16 cellular contexts compared by ENCODE assay signal in genomic region chr3:113222412-113223086, GRCh38. TPM values are rescaled to one million over a fixed set of nuclear protein-coding genes. Genes with fewer than 3 reads are reported as not detected.
A peak's percentile ranks its signal among the peaks of the same experiment; 100 is the strongest.
DNase-seq lines count a peak whose midpoint lies in the region; ATAC-seq and TF ChIP-seq lines count a peak whose summit lies in the region.
"Had no signal": no experiment of that assay in that cellular context is flagged by ENCODE, and none has a peak within 500 bp of the region (broad histone marks: within the 10 kb centered on the region; RNA-seq: fewer than 3 reads in every experiment).

No MANE protein-coding gene starts in this region.

- TF ChIP-seq EP300 in gastroesophageal sphincter (IDR thresholded peaks at IDR 0.05): no peak

- no peak overlapping the region for H2BK120ac ChIP-seq in mesendoderm (ENCODE audit: low read depth, low read length)

- H4K5ac ChIP-seq in mesendoderm (ENCODE audit: low read length): no peak overlapping the region

- no peak overlapping the region for H4K8ac ChIP-seq in mesendoderm (ENCODE audit: low read depth, low read length)

- 41 to 42% methylated on average over 6 to 7 of the region's 11 CpGs for WGBS in gastroesophageal sphincter (ENCODE audit: low coverage in 1 of 2), 2 donors
- WGBS in mesendoderm (ENCODE audit: extremely low coverage, insufficient coverage, low lambda C conversion rate): no CpG with 5 or more reads among the region's 11 CpGs

- intact Hi-C loops in cardiac septum (cut with DNase I) (no loop called here), uterus (cut with DNase I; ENCODE audit: low total_unique reads) (no loop called here)

- DNase-seq in cardiac muscle cell (ENCODE audit: low read depth in 1 of 2, low spot score in 1 of 2): no peak
- DNase-seq in cardiac septum (ENCODE audit: low spot score): no peak
- peak; percentile 57 for DNase-seq in NCI-H2171 (lab: John Stamatoyannopoulos, UW)
- DNase-seq in uterus: no peak
- no peak for DNase-seq in NCI-H146 (lab: John Stamatoyannopoulos, UW)
- no peak for DNase-seq in mesendoderm
- no peak for DNase-seq in NCI-H748 treated with DMSO at 0.1 percent for 48 hours (lab: John Stamatoyannopoulos, UW)
- DNase-seq: activated B cell treated with CpG ODN at 0.5 μM for 24 hours; activated CD8-positive, alpha-beta memory T cell treated with anti-CD3 and anti-CD28 coated beads, Interleukin-2, amount 10 ng/mL, durations not matched to agents 7 days and 5 days; activated naive CD4-positive, alpha-beta T cell; immature natural killer cell; MV-4-11; stimulated activated CD4-positive, alpha-beta T cell treated with anti-CD3 and anti-CD28 coated beads, Interleukin-2, amount 100 ng/mL, for 24 hours; transverse colon had no signal

- no peaks in the 10 kb centered on the region for H3K27me3 ChIP-seq in cardiac muscle cell
- no peaks in the 10 kb centered on the region for H3K27me3 ChIP-seq in gastroesophageal sphincter
- no peaks in the 10 kb centered on the region for H3K27me3 ChIP-seq in uterus
- H3K27me3 ChIP-seq in mesendoderm (ENCODE audit: insufficient read depth, low read length, poor library complexity): no peaks in the 10 kb centered on the region
- H3K27me3 ChIP-seq: transverse colon had no signal

- ATAC-seq in gastroesophageal sphincter: no peak
- ATAC-seq: activated CD8-positive, alpha-beta memory T cell treated with anti-CD3 and anti-CD28 coated beads, Interleukin-2, amount 10 ng/mL, durations not matched to agents 7 days and 5 days had no signal

- H3K4me3 ChIP-seq in cardiac muscle cell: no peak overlapping the region
- no peak overlapping the region for H3K4me3 ChIP-seq in gastroesophageal sphincter
- no peak overlapping the region for H3K4me3 ChIP-seq in uterus
- no peak overlapping the region for H3K4me3 ChIP-seq in mesendoderm (ENCODE audit: low read length)
- H3K4me3 ChIP-seq: transverse colon had no signal

- H2AK5ac ChIP-seq in mesendoderm (ENCODE audit: low read length): no peak overlapping the region

- no peak overlapping the region for H3K4me2 ChIP-seq in mesendoderm (ENCODE audit: low read length)

- no peak overlapping the region for H2BK15ac ChIP-seq in mesendoderm (replicated peaks; ENCODE audit: low read depth)

- H3K56ac ChIP-seq in mesendoderm (ENCODE audit: low read length): no peak overlapping the region

- H3K27ac ChIP-seq in cardiac muscle cell: peak overlapping the region; percentile 60
- peak overlapping the region in 3 of 4 donors; percentile 26 to 97 (median 52) for H3K27ac ChIP-seq in gastroesophageal sphincter
- H3K27ac ChIP-seq in uterus: peak overlapping the region; percentile 63 to 74
- H3K27ac ChIP-seq in mesendoderm (ENCODE audit: low read depth, low read length): no peak overlapping the region

- H3K18ac ChIP-seq in mesendoderm (ENCODE audit: low read length): no peak overlapping the region

- H3K9ac ChIP-seq in mesendoderm (ENCODE audit: low read length): no peak overlapping the region

- TF ChIP-seq POLR2A in gastroesophageal sphincter (IDR thresholded peaks at IDR 0.05) (no peak), uterus (IDR thresholded peaks at IDR 0.05) (no peak)

- H3K9me3 ChIP-seq in cardiac muscle cell (ENCODE audit: low read depth) (no peaks in the 10 kb centered on the region), gastroesophageal sphincter (no peaks in the 10 kb centered on the region), uterus (no peaks in the 10 kb centered on the region)
- H3K9me3 ChIP-seq: transverse colon had no signal

- H3K36me3 ChIP-seq in cardiac muscle cell (no peaks in the 10 kb centered on the region), gastroesophageal sphincter (peaks cover 0 to 52% of the 10 kb centered on the region in 2 donors), uterus (no peaks in the 10 kb centered on the region), mesendoderm (ENCODE audit: control insufficient read depth, insufficient read depth, low read length) (no peaks in the 10 kb centered on the region)
- H3K36me3 ChIP-seq: transverse colon had no signal

- H3K79me1 ChIP-seq in mesendoderm (ENCODE audit: low read length): no peaks in the 10 kb centered on the region

- TF ChIP-seq CTCF in cardiac muscle cell (IDR thresholded peaks at IDR 0.05; ENCODE audit: low read depth, low read length) (no peak), gastroesophageal sphincter (IDR thresholded peaks at IDR 0.05) (no peak), uterus (IDR thresholded peaks at IDR 0.05) (no peak)

- no peak overlapping the region for H3K23ac ChIP-seq in mesendoderm (ENCODE audit: low read length)

- H3K79me2 ChIP-seq in mesendoderm (ENCODE audit: control insufficient read depth, insufficient read depth, low read length): no peaks in the 10 kb centered on the region

- no peak overlapping the region for H2BK5ac ChIP-seq in mesendoderm (ENCODE audit: low read length)

- peaks cover 14% of the 10 kb centered on the region for H3K4me1 ChIP-seq in cardiac muscle cell (ENCODE audit: low read depth)
- H3K4me1 ChIP-seq in gastroesophageal sphincter: peaks cover 13 to 95% (median 16%) of the 10 kb centered on the region in 3 donors
- H3K4me1 ChIP-seq in uterus: peaks cover 9 to 35% of the 10 kb centered on the region in 2 donors
- H3K4me1 ChIP-seq in mesendoderm (ENCODE audit: control insufficient read depth, low read depth, low read length): no peaks in the 10 kb centered on the region

- no peak overlapping the region for H3K4ac ChIP-seq in mesendoderm (ENCODE audit: low read depth, low read length)

RNA-seq across cellular contexts. Expression of gene BOC, which starts 11.2 kb away (rescaled TPM):
- total RNA-seq in cardiac muscle cell (14.1 and 18.1 TPM in 2 replicates), cardiac septum (12.8 TPM), gastroesophageal sphincter (100 to 1,000 TPM in 1 of 4 donors, 10 to 100 TPM in 3; 41.5 to 130 (median 73.9) TPM), uterus (100 to 1,000 TPM; 103 to 169 (median 105) TPM)
- 9.5 and 14.3 TPM in 2 replicates for polyA plus RNA-seq in cardiac muscle cell
- polyA plus RNA-seq in mesendoderm (2013, experiment 1 of 2): 1.5 TPM
- polyA plus RNA-seq in mesendoderm (2013, experiment 2 of 2): 1.2 TPM
- total RNA-seq: activated CD8-positive, alpha-beta memory T cell treated with anti-CD3 and anti-CD28 coated beads, Interleukin-2, amount 10 ng/mL, durations not matched to agents 7 days and 5 days; HT-29 had no signal
- polyA plus RNA-seq: immature natural killer cell had no signal
